Comparison of ENCODE assay signal across 35 cellular contexts in genomic region chr5:172251419-172251818, GRCh38. TPM values are rescaled to one million over a fixed set of nuclear protein-coding genes. Genes with fewer than 3 reads are reported as not detected.
"Had no signal": no experiment of that assay in that cellular context is flagged by ENCODE, and none has a peak within 500 bp of the region (broad histone marks: within the 10 kb centered on the region; RNA-seq: fewer than 3 reads in every experiment).

No MANE protein-coding gene starts in this region.

- H3K27me3 ChIP-seq: neural progenitor cell, ovary, spleen, stomach, thyroid gland, tibial nerve, upper lobe of left lung, vagina had no signal

- H2AFZ ChIP-seq: neural progenitor cell, parathyroid adenoma had no signal

- H3K9ac ChIP-seq: neural progenitor cell, parathyroid adenoma had no signal

- H3K9me3 ChIP-seq: ovary, thyroid gland, vagina had no signal

- DNase-seq: naive thymus-derived CD4-positive, alpha-beta T cell; natural killer cell; occipital lobe; ovary; posterior cingulate gyrus; psoas muscle; right cardiac atrium; spleen; stimulated activated CD4-positive, alpha-beta T cell treated with anti-CD3 and anti-CD28 coated beads, Interleukin-12 subunit alpha, Interleukin-12 subunit beta, amount 100 ng/mL, for 4 hours; stimulated activated CD4-positive, alpha-beta T cell treated with anti-CD3 and anti-CD28 coated beads, Interleukin-1b, Interleukin-23, amount 100 ng/mL, for 48 hours; stimulated activated CD4-positive, alpha-beta T cell treated with anti-CD3 and anti-CD28 coated beads, Interleukin-4, amount 100 ng/mL, for 1 hour; stimulated activated CD4-positive, alpha-beta T cell treated with anti-CD3 and anti-CD28 coated beads, Interleukin-4, amount 100 ng/mL, for 4 hours; stimulated activated CD8-positive, alpha-beta memory T cell treated with anti-CD3 and anti-CD28 coated beads, Interleukin-4, amount 100 ng/mL, for 48 hours; stimulated activated naive CD4-positive, alpha-beta T cell; stomach; thyroid gland; trophoblast cell; upper lobe of left lung had no signal

- H3K4me2 ChIP-seq: neural progenitor cell, smooth muscle cell had no signal

- H3K27ac ChIP-seq: neural progenitor cell, ovary, parathyroid adenoma, psoas muscle, skin epidermis, spleen, stomach, thoracic aorta, thyroid gland, tibial nerve, upper lobe of left lung, vagina had no signal

- H3K4me3 ChIP-seq: neural progenitor cell, ovary, psoas muscle, skin epidermis, smooth muscle cell, spleen, stomach, thoracic aorta, thyroid gland, tibial nerve, upper lobe of left lung, vagina had no signal

- H3K4me1 ChIP-seq: neural progenitor cell, parathyroid adenoma, psoas muscle, spleen, stomach, thyroid gland, tibial nerve, vagina had no signal

- H3K36me3 ChIP-seq: ovary, thoracic aorta, thyroid gland had no signal

- ATAC-seq: naive thymus-derived CD4-positive, alpha-beta T cell; natural killer cell; psoas muscle; right cardiac atrium; sciatic nerve; stimulated activated memory B cell treated with anti-CD40 and anti-IgM and Interleukin-4, amounts not matched to agents 10 μg/mL and 1 μg/mL and 100 μg/mL, for 72 hours had no signal

- FAIRE-seq: urothelium cell line had no signal

RNA-seq across cellular contexts. Expression of gene EFCAB9, which starts 57.4 kb away (rescaled TPM):
- total RNA-seq: naive thymus-derived CD4-positive, alpha-beta T cell; natural killer cell; occipital lobe; osteoblast; ovary; progenitor cell of endocrine pancreas; psoas muscle; renal cortical epithelial cell; right cardiac atrium; sciatic nerve; smooth muscle cell; spleen; stomach; subcutaneous adipose tissue; temporal lobe; thoracic aorta; thyroid gland; tibial nerve; upper lobe of left lung; ureter; vagina had no signal
- polyA plus RNA-seq: naive thymus-derived CD4-positive, alpha-beta T cell; neural cell; ovary; right cardiac atrium; smooth muscle cell; spleen; stomach had no signal
